9 cellular contexts compared by ENCODE assay signal in the genomic region with DNA sequence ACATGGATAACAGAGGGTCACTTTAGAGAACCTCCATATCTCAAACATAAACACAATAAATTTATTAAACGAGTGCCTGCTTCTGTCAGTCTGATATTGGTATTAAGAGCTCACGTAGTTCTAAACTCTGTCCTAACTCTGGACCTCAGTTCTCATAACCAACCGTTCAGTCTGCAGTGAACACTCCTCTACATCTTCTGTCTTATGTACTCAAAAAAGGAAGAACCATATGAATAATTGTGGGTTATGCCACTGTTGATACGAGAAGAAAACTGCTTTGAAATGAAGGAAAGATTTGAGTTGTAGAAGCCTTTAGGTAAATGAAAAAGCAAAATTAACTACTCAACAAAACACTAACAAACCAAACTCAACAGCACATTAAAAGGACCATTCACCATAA.
"Had no signal": no experiment of that assay in that cellular context is flagged by ENCODE, and none has a peak within 500 bp of the region (broad histone marks: within the 10 kb centered on the region; RNA-seq: fewer than 3 reads in every experiment).

No MANE protein-coding gene starts in this region.

- H3K27ac Mint-ChIP-seq: IgD-negative memory B cell had no signal

- H3K4me2 ChIP-seq: KMS-11 had no signal

- H3K4me3 ChIP-seq: K562 had no signal

- H3K36me3 Mint-ChIP-seq: IgD-negative memory B cell had no signal

- FAIRE-seq: HepG2, HTR-8/SVneo, K562 had no signal

- H3K27ac ChIP-seq: HL-60, KMS-11 had no signal

- H3K4me3 Mint-ChIP-seq: IgD-negative memory B cell had no signal

- H3K9ac ChIP-seq: KMS-11 had no signal

- ATAC-seq: HepG2, K562 had no signal

- DNase-seq: IMR-90, KBM-7, KG1 had no signal
